ENCODE assay signal across 20 cellular contexts in genomic region chr20:37945034-37945660, GRCh38. TPM values are rescaled to one million over a fixed set of nuclear protein-coding genes. Genes with fewer than 3 reads are reported as not detected.
A peak's percentile ranks its signal among the peaks of the same experiment; 100 is the strongest.
DNase-seq lines count a peak whose midpoint lies in the region; ATAC-seq and TF ChIP-seq lines count a peak whose summit lies in the region.
"Had no signal": no experiment of that assay in that cellular context is flagged by ENCODE, and none has a peak within 500 bp of the region (broad histone marks: within the 10 kb centered on the region; RNA-seq: fewer than 3 reads in every experiment).

No MANE protein-coding gene starts in this region.

- H3K36me3 ChIP-seq in RWPE2 (ENCODE audit: low read depth) = no peaks in the 10 kb centered on the region
- no peaks in the 10 kb centered on the region for H3K36me3 ChIP-seq in MG63
- H3K36me3 ChIP-seq: right atrium auricular region had no signal

- H3K27me3 ChIP-seq in RWPE2 (ENCODE audit: insufficient read depth, poor library complexity, severe bottlenecking) = no peaks in the 10 kb centered on the region
- H3K27me3 ChIP-seq in MG63 = peaks cover 3% of the 10 kb centered on the region; the same call in 1 of the 2 replicates
- H3K27me3 ChIP-seq: right atrium auricular region had no signal

- H3K4me1 Mint-ChIP-seq in activated CD8-positive, alpha-beta memory T cell treated with anti-CD3 and anti-CD28 coated beads, Interleukin-2, amount 10 ng/mL, durations not matched to agents 7 days and 5 days = no peaks in the 10 kb centered on the region
- H3K4me1 Mint-ChIP-seq in type B pancreatic cell (ENCODE audit: unreplicated experiment) = no peaks in the 10 kb centered on the region
- H3K4me1 Mint-ChIP-seq: activated B cell treated with CpG ODN at 0.5 μM for 24 hours had no signal

- no peaks in the 10 kb centered on the region for H3K9me3 Mint-ChIP-seq in activated CD8-positive, alpha-beta memory T cell treated with anti-CD3 and anti-CD28 coated beads, Interleukin-2, amount 10 ng/mL, durations not matched to agents 7 days and 5 days (ENCODE audit: low read depth)
- peaks cover 6% of the 10 kb centered on the region for H3K9me3 Mint-ChIP-seq in type B pancreatic cell
- H3K9me3 Mint-ChIP-seq: CD8-positive, alpha-beta T cell had no signal

- no peaks in the 10 kb centered on the region for H3K4me1 ChIP-seq in RWPE2 (ENCODE audit: insufficient read depth, poor library complexity, severe bottlenecking)
- H3K4me1 ChIP-seq: right atrium auricular region had no signal

- TF ChIP-seq CTCF in RWPE2 (IDR thresholded peaks at IDR 0.05; ENCODE audit: poor library complexity, severe bottlenecking) (no peak), type B pancreatic cell (conservative IDR thresholded peaks at IDR 0.05) (no peak)

- POLR2A ChIA-PET in HEK293T (lab: Yijun Ruan, JAX) = no interaction called here

- DNase-seq in activated CD8-positive, alpha-beta memory T cell treated with anti-CD3 and anti-CD28 coated beads, Interleukin-2, amount 10 ng/mL, durations not matched to agents 7 days and 5 days = peak; percentile 3
- no peak for DNase-seq in activated CD8-positive, alpha-beta memory T cell treated with anti-CD3 and anti-CD28 coated beads, Interleukin-2, amount 50 U/mL, for 48 hours
- DNase-seq in NCI-H146 treated with DMSO at 0.1 percent for 48 hours (lab: John Stamatoyannopoulos, UW; ENCODE audit: unreplicated experiment) (peak; percentile 50), RWPE2 (ENCODE audit: low spot score) (peak; percentile 73), type B pancreatic cell (ENCODE audit: extremely low spot score, unreplicated experiment) (peak; percentile 53), substantia nigra (lab: John Stamatoyannopoulos, UW) (no peak), HEK293T (ENCODE audit: extremely low spot score) (no peak), MG63 (no peak)
- DNase-seq: activated B cell treated with CpG ODN at 0.5 μM for 24 hours; activated gamma-delta T cell treated with Interleukin-2 at 50 U/mL for 16 hours; foreskin melanocyte; mucosa of descending colon; NCI-H2107; SIG-M5; stimulated activated naive CD4-positive, alpha-beta T cell treated with Interleukin-2 at 50 U/mL for 16 hours; T-helper 2 cell had no signal

- CTCF ChIA-PET in activated CD8-positive, alpha-beta memory T cell treated with anti-CD3 and anti-CD28 coated beads, Interleukin-2, amount 10 ng/mL, durations not matched to agents 7 days and 5 days (lab: Charles Lee) = interaction anchor here (0.6 kb wide), 1 partner anchor 844 kb away, joined by 3 read pairs; no protein-coding TSS in a partner anchor
- CTCF ChIA-PET in HEK293T (lab: Yijun Ruan, JAX) = interaction anchor here (0.6 kb wide), 1 partner anchor 58 kb away, joined by 3 read pairs; no protein-coding TSS in a partner anchor

- no peak for ATAC-seq in activated CD8-positive, alpha-beta memory T cell treated with anti-CD3 and anti-CD28 coated beads, Interleukin-2, amount 10 ng/mL, durations not matched to agents 7 days and 5 days
- ATAC-seq in RWPE2 (ENCODE audit: low read depth) = peak; percentile 7; the same call in 1 of the 3 replicates
- ATAC-seq: CD8-positive, alpha-beta T cell; left lobe of liver; mucosa of descending colon had no signal

- H3K27ac ChIP-seq in RWPE2 (ENCODE audit: poor library complexity, severe bottlenecking) (no peak overlapping the region), substantia nigra (ENCODE audit: low read depth, low read length, poor library complexity, severe bottlenecking) (no peak overlapping the region)
- H3K27ac ChIP-seq: right atrium auricular region had no signal

- no peaks in the 10 kb centered on the region for H3K9me3 ChIP-seq in RWPE2 (ENCODE audit: severe bottlenecking)
- peaks cover 4% of the 10 kb centered on the region; the same call in 1 of the 2 replicates for H3K9me3 ChIP-seq in MG63
- H3K9me3 ChIP-seq: mucosa of descending colon, right atrium auricular region had no signal

- H3K36me3 Mint-ChIP-seq in activated CD8-positive, alpha-beta memory T cell treated with anti-CD3 and anti-CD28 coated beads, Interleukin-2, amount 10 ng/mL, durations not matched to agents 7 days and 5 days = no peaks in the 10 kb centered on the region
- peaks cover 4% of the 10 kb centered on the region for H3K36me3 Mint-ChIP-seq in type B pancreatic cell
- H3K36me3 Mint-ChIP-seq: CD8-positive, alpha-beta T cell had no signal

- H3K4me3 ChIP-seq in RWPE2 (ENCODE audit: severe bottlenecking) (no peak overlapping the region), MG63 (no peak overlapping the region)
- H3K4me3 ChIP-seq: mucosa of descending colon, right atrium auricular region had no signal

- H3K4me3 Mint-ChIP-seq in activated CD8-positive, alpha-beta memory T cell treated with anti-CD3 and anti-CD28 coated beads, Interleukin-2, amount 10 ng/mL, durations not matched to agents 7 days and 5 days = no peak overlapping the region
- no peak overlapping the region for H3K4me3 Mint-ChIP-seq in type B pancreatic cell
- H3K4me3 Mint-ChIP-seq: activated B cell treated with CpG ODN at 0.5 μM for 24 hours; CD8-positive, alpha-beta T cell had no signal

- H3K27me3 Mint-ChIP-seq in activated CD8-positive, alpha-beta memory T cell treated with anti-CD3 and anti-CD28 coated beads, Interleukin-2, amount 10 ng/mL, durations not matched to agents 7 days and 5 days = peaks cover 3% of the 10 kb centered on the region
- peaks cover 5% of the 10 kb centered on the region for H3K27me3 Mint-ChIP-seq in type B pancreatic cell

- no peak overlapping the region for H3K27ac Mint-ChIP-seq in activated CD8-positive, alpha-beta memory T cell treated with anti-CD3 and anti-CD28 coated beads, Interleukin-2, amount 10 ng/mL, durations not matched to agents 7 days and 5 days
- H3K27ac Mint-ChIP-seq in type B pancreatic cell = no peak overlapping the region
- H3K27ac Mint-ChIP-seq: activated B cell treated with CpG ODN at 0.5 μM for 24 hours; CD8-positive, alpha-beta T cell had no signal

TF ChIP-seq in HEK293T, 16 proteins besides CTCF, POLR2A, EP300 and RAD21:
- TF ChIP-seq FOXM1 (IDR thresholded peaks at IDR 0.05; ENCODE audit: borderline replicate concordance) (no peak), HDGF (IDR thresholded peaks at IDR 0.05; ENCODE audit: borderline replicate concordance) (no peak), CTBP1 (IDR thresholded peaks at IDR 0.05; ENCODE audit: borderline replicate concordance) (no peak), FOXA1 (IDR thresholded peaks at IDR 0.05) (no peak), SUZ12 (IDR thresholded peaks at IDR 0.05) (no peak), L3MBTL2 (conservative IDR thresholded peaks at IDR 0.05) (no peak)

RNA-seq across cellular contexts. Expression of gene VSTM2L, which starts 42.2 kb away (rescaled TPM):
- under 1 TPM in 1 of 2 experiments, not detected in 1; 0.35 TPM for total RNA-seq in activated CD8-positive, alpha-beta memory T cell treated with anti-CD3 and anti-CD28 coated beads, Interleukin-2, amount 10 ng/mL, durations not matched to agents 7 days and 5 days
- 11.4 and 11.6 TPM in 2 replicates for total RNA-seq in type B pancreatic cell (ENCODE audit: low replicate concordance)
- total RNA-seq in MG63 (2014; rRNA removed; shearing (Covaris generic); ENCODE audit: low replicate concordance) = 0.81 and 4.0 TPM in 2 replicates
- total RNA-seq: activated B cell treated with CpG ODN at 0.5 μM for 24 hours; CD8-positive, alpha-beta T cell; endothelial cell of umbilical vein had no signal

Comparison
In these comparisons a context has a peak if more than half of its experiments do, and no peak if none do; other contexts are left out.
1. DNase-seq: peak in activated CD8-positive, alpha-beta memory T cell treated with anti-CD3 and anti-CD28 coated beads, Interleukin-2, amount 10 ng/mL, durations not matched to agents 7 days and 5 days (single experiment), NCI-H146 treated with DMSO at 0.1 percent for 48 hours (single experiment), RWPE2 (single experiment) and type B pancreatic cell (single experiment); none in activated CD8-positive, alpha-beta memory T cell treated with anti-CD3 and anti-CD28 coated beads, Interleukin-2, amount 50 U/mL, for 48 hours (single experiment), substantia nigra (0 of 49), HEK293T (single experiment) and MG63 (single experiment).